ENCODE assay signal across 9 cellular contexts in the genomic region with DNA sequence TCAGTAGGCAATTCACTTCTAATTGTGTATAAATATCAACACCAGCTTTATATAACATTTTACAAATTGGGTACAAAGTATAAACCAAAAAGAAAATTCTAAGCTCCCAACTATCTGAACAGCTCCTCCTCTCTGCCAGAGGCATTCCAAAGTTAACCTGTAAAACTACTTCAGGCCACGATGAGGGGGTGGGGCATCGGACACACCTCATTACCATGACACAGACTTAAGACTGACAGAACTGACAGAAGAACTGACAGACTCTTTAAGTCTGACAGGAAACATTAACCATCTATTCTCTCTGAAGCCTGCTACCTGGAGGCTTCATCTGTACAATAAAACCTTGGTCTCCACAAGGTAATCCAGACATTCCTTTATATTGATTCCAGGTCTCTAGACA. TPM values are rescaled to one million over a fixed set of nuclear protein-coding genes. Genes with fewer than 3 reads are reported as not detected.
DNase-seq lines count a peak whose midpoint lies in the region; ATAC-seq and TF ChIP-seq lines count a peak whose summit lies in the region.
"Had no signal": no experiment of that assay in that cellular context is flagged by ENCODE, and none has a peak within 500 bp of the region (broad histone marks: within the 10 kb centered on the region; RNA-seq: fewer than 3 reads in every experiment).

No MANE protein-coding gene starts in this region.

- peaks cover 0 to 2% (median 0%) of the 10 kb centered on the region in 3 donors for H3K27me3 Mint-ChIP-seq in CD14-positive monocyte (ENCODE audit: low read depth in 3 of 3)
- H3K27me3 Mint-ChIP-seq in effector memory CD8-positive, alpha-beta T cell = no peaks in the 10 kb centered on the region
- no peaks in the 10 kb centered on the region for H3K27me3 Mint-ChIP-seq in nephron progenitor cell (ENCODE audit: low read depth, poor library complexity)

- ATAC-seq in effector memory CD8-positive, alpha-beta T cell (replicated peaks) = no peak

- intact Hi-C loops in CD14-positive monocyte (cut with micrococcal nuclease) = loop anchor here in 1 of 2 donors (2.0 to 5.0 kb wide), 3 partner anchors 14 to 110 kb away; a partner anchor contains a TSS

- DNase-seq in CD14-positive monocyte (ENCODE audit: low spot score) (no peak), Karpas-422 (no peak), nephron progenitor cell (no peak), NK-92 (lab: John Stamatoyannopoulos, UW; ENCODE audit: unreplicated experiment) (no peak), HCEC 1CT (no peak), DMS79 treated with DMSO at 0.1 percent for 48 hours (lab: John Stamatoyannopoulos, UW) (no peak), A172 (ENCODE audit: low spot score) (no peak)
- DNase-seq in effector memory CD8-positive, alpha-beta T cell = no peak
- DNase-seq: SHP77 treated with DMSO at 0.1 percent for 48 hours had no signal

- peaks cover 0 to 3% (median 0%) of the 10 kb centered on the region in 7 donors for H3K9me3 Mint-ChIP-seq in CD14-positive monocyte
- H3K9me3 Mint-ChIP-seq in effector memory CD8-positive, alpha-beta T cell = no peaks in the 10 kb centered on the region
- peaks cover 34% of the 10 kb centered on the region for H3K9me3 Mint-ChIP-seq in nephron progenitor cell

- no peaks in the 10 kb centered on the region for H3K9me3 ChIP-seq in Karpas-422 (ENCODE audit: low read length)

- peaks cover 20 to 26% of the 10 kb centered on the region in 2 donors for H3K36me3 Mint-ChIP-seq in CD14-positive monocyte
- peaks cover 48% of the 10 kb centered on the region for H3K36me3 Mint-ChIP-seq in effector memory CD8-positive, alpha-beta T cell (ENCODE audit: insufficient read depth)
- H3K36me3 Mint-ChIP-seq in nephron progenitor cell (ENCODE audit: low read depth) = peaks cover 41% of the 10 kb centered on the region

- H3K36me3 ChIP-seq in Karpas-422 (ENCODE audit: insufficient read depth, low read length) = no peaks in the 10 kb centered on the region

- H3K27me3 ChIP-seq in Karpas-422 (ENCODE audit: low read length) = no peaks in the 10 kb centered on the region

- H2AFZ ChIP-seq in Karpas-422 (ENCODE audit: low read length) = no peak overlapping the region

- 0 out of 2 replicates have a peak, but pooled peaks cover 3% of the 10 kb centered on the region for H4K20me1 ChIP-seq in Karpas-422 (ENCODE audit: insufficient read depth, low read depth, low read length)

- TF ChIP-seq CTCF in CD14-positive monocyte (IDR thresholded peaks at IDR 0.05) = no peak
- TF ChIP-seq CTCF in nephron progenitor cell (IDR thresholded peaks at IDR 0.05) = no peak

- no peak overlapping the region for H3K9ac ChIP-seq in Karpas-422 (ENCODE audit: low read length)

- peaks cover 97% of the 10 kb centered on the region for H3K79me2 ChIP-seq in Karpas-422 (ENCODE audit: low read length)

- H3K9me2 ChIP-seq in Karpas-422 (replicated peaks; ENCODE audit: insufficient read depth, low read length) = no peaks in the 10 kb centered on the region

- H3K27ac Mint-ChIP-seq in CD14-positive monocyte (peak overlapping the region; percentile 84 to 99 (median 98)), nephron progenitor cell (peak overlapping the region; percentile 96)
- peak overlapping the region; percentile 97 to 98 for H3K27ac Mint-ChIP-seq in effector memory CD8-positive, alpha-beta T cell

- H3K4me3 Mint-ChIP-seq in CD14-positive monocyte (no peak overlapping the region), nephron progenitor cell (no peak overlapping the region)
- peak overlapping the region; percentile 81 to 89 for H3K4me3 Mint-ChIP-seq in effector memory CD8-positive, alpha-beta T cell

- peaks cover 89% of the 10 kb centered on the region for H3K4me1 ChIP-seq in Karpas-422 (ENCODE audit: low read length)

- H3K4me2 ChIP-seq in Karpas-422 (ENCODE audit: low read depth, low read length, poor library complexity, severe bottlenecking) = peak overlapping the region; percentile 21

- H3K4me1 Mint-ChIP-seq in CD14-positive monocyte (peaks cover 83% of the 10 kb centered on the region), nephron progenitor cell (peaks cover 80% of the 10 kb centered on the region)
- peaks cover 77 to 88% of the 10 kb centered on the region in 2 donors for H3K4me1 Mint-ChIP-seq in effector memory CD8-positive, alpha-beta T cell (ENCODE audit: low read depth in 2 of 2)

- no peak overlapping the region for H3K4me3 ChIP-seq in Karpas-422 (ENCODE audit: low read length)

- H3K27ac ChIP-seq in Karpas-422 (ENCODE audit: low read length) = no peak overlapping the region; the same call in 1 of the 2 replicates

RNA-seq across cellular contexts. Expression of a gene that starts 12.3 kb away (rescaled TPM):
- polyA plus RNA-seq in CD14-positive monocyte = 10 to 100 TPM; 14.0 to 24.1 TPM
- total RNA-seq in Karpas-422 (2014; rRNA removed; shearing (Covaris generic); ENCODE audit: low replicate concordance) = 216 and 242 TPM in 2 replicates
- 48.4 and 50.1 TPM in 2 replicates for total RNA-seq in A172 (2014; rRNA removed; shearing (Covaris generic))

RNA-seq across cellular contexts. Expression of a gene that starts 39.4 kb away (rescaled TPM):
- polyA plus RNA-seq in CD14-positive monocyte = 1 to 10 TPM; 4.3 to 6.1 TPM
- total RNA-seq in Karpas-422 (2014; rRNA removed; shearing (Covaris generic); ENCODE audit: low replicate concordance) = 15.9 and 40.0 TPM in 2 replicates
- 3.9 and 9.6 TPM in 2 replicates for total RNA-seq in A172 (2014; rRNA removed; shearing (Covaris generic))

Comparison
In these comparisons a context has a peak if more than half of its experiments do, and no peak if none do; other contexts are left out.
1. H3K4me3 Mint-ChIP-seq: peak in effector memory CD8-positive, alpha-beta T cell (2 of 2); none in CD14-positive monocyte (0 of 2) and nephron progenitor cell (single experiment).
2. Peak in every context shown above with its lines, with median percentiles within 50 percentile points of each other: H3K27ac Mint-ChIP-seq.